20 cellular contexts compared by ENCODE assay signal in the genomic region with DNA sequence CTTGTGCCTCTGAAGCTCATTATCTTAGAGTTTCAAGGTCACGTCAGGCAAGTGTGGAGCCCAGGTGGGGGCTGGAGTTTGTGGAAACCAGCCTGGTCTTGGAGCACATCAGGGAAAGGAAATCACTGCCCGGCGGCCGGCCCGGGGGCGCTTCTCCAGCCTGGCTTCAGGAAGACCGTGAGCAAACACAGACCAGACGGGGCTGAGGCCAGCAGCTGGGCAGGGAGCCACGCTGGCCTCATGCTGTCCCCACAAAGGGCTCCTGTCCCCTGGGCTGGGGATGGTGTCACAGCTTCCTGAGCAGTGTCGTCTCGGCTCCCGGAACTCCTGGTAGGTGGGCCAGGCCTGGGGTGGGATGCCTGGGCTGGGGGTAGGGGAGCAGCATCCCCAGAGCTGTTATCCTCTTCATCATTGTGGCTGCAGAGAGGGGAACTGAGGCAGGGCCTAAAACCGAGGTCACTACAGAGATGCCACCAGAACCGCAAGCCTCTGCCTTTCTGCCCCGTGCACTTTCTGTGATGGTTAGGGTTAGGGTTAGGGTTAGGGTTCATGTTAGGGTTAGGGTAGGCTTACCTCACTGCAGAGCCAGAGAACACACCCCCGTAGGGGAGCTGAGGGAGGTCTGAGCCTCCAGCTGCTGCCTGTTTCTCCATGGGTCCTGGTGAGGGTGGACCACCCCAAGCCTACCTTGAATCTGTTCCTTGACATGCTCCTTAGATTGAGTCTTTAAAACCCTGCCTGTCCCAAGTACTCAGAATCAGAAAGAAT.
DNase-seq lines count a peak whose midpoint lies in the region; ATAC-seq and TF ChIP-seq lines count a peak whose summit lies in the region.
"Had no signal": no experiment of that assay in that cellular context is flagged by ENCODE, and none has a peak within 500 bp of the region (broad histone marks: within the 10 kb centered on the region; RNA-seq: fewer than 3 reads in every experiment).

No MANE protein-coding gene starts in this region.

- intact Hi-C loops in posterior vena cava (cut with DNase I): no loop called here

- no peaks in the 10 kb centered on the region for H3K9me3 Mint-ChIP-seq in endodermal cell
- H3K9me3 Mint-ChIP-seq: HFFc6, mesothelial cell of epicardium, nephron had no signal

- H3K27me3 ChIP-seq in H7 (ENCODE audit: control insufficient read depth, insufficient read depth, low read length) (no peaks in the 10 kb centered on the region), endodermal cell (ENCODE audit: control insufficient read depth, insufficient read depth, low read length, poor library complexity, severe bottlenecking) (no peaks in the 10 kb centered on the region)
- H3K27me3 ChIP-seq: tibial nerve had no signal

- no peak overlapping the region for H3K27ac Mint-ChIP-seq in endodermal cell
- H3K27ac Mint-ChIP-seq: HFFc6, mesothelial cell of epicardium had no signal

- DNase-seq in H7 (peak; percentile 53), endodermal cell (peak; percentile 26), islet precursor cell (peak; percentile 52), posterior vena cava (ENCODE audit: low spot score) (peak; percentile 80), NCI-H187 (lab: John Stamatoyannopoulos, UW) (no peak), kidney tubule cell (ENCODE audit: low spot score) (no peak)
- DNase-seq in activated CD8-positive, alpha-beta memory T cell treated with anti-CD3 and anti-CD28 coated beads, Interleukin-2, amount 50 U/mL, for 4 hours: no peak
- DNase-seq: activated CD4-positive, alpha-beta T cell treated with anti-CD3 and anti-CD28 coated beads for 4 hours; activated gamma-delta T cell treated with Interleukin-2 at 50 U/mL for 16 hours; HFFc6; MM.1S; NCI-H2081 treated with DMSO at 0.1 percent for 48 hours; NCI-H510A; stimulated activated CD4-positive, alpha-beta T cell treated with anti-CD3 and anti-CD28 coated beads, Interleukin-15, amount 100 ng/mL, for 24 hours; SW 1271 had no signal

- H3K4me1 Mint-ChIP-seq in endodermal cell: peaks cover 7% of the 10 kb centered on the region

- no peaks in the 10 kb centered on the region for H3K9me3 ChIP-seq in endodermal cell (ENCODE audit: control insufficient read depth, low read length)
- H3K9me3 ChIP-seq: tibial nerve had no signal

- ATAC-seq in HG02763 (IDR thresholded peaks at IDR 0.05; ENCODE audit: unreplicated experiment): no peak

- H3K27me3 Mint-ChIP-seq in endodermal cell (ENCODE audit: insufficient read depth): peaks cover 5% of the 10 kb centered on the region

- TF ChIP-seq CTCF in endodermal cell (conservative IDR thresholded peaks at IDR 0.05): no peak

- H3K4me3 Mint-ChIP-seq in endodermal cell: no peak overlapping the region
- H3K4me3 Mint-ChIP-seq: HFFc6, mesothelial cell of epicardium, nephron had no signal

- H3K9ac ChIP-seq in endodermal cell (ENCODE audit: extremely low read depth, low read length, poor library complexity, severe bottlenecking): no peak overlapping the region

- WGBS in endodermal cell (ENCODE audit: insufficient coverage in 1 of 2, insufficient read length in 1 of 2), 2 experiments: 88 to 93% methylated on average over 12 to 16 of the region's 16 CpGs

- no peak overlapping the region for H3K4me3 ChIP-seq in H7 (ENCODE audit: insufficient read depth, low read depth, low read length)
- H3K4me3 ChIP-seq in endodermal cell (ENCODE audit: low read length): no peak overlapping the region
- H3K4me3 ChIP-seq: tibial nerve had no signal

- H3K27ac ChIP-seq in endodermal cell (ENCODE audit: low read depth, low read length): no peak overlapping the region
- H3K27ac ChIP-seq: RWPE1, tibial nerve had no signal

- H3K36me3 ChIP-seq in H7 (replicated peaks; ENCODE audit: control insufficient read depth, insufficient read depth, low read length) (no peaks in the 10 kb centered on the region), endodermal cell (ENCODE audit: control insufficient read depth, insufficient read depth, low read length) (no peaks in the 10 kb centered on the region)
- H3K36me3 ChIP-seq: tibial nerve had no signal

- no peaks in the 10 kb centered on the region for H3K36me3 Mint-ChIP-seq in endodermal cell (ENCODE audit: low read depth)
- H3K36me3 Mint-ChIP-seq: mesothelial cell of epicardium had no signal

- H3K4me1 ChIP-seq in endodermal cell (ENCODE audit: control insufficient read depth, insufficient read depth, low read length): no peaks in the 10 kb centered on the region

Comparison
In these comparisons a context has a peak if more than half of its experiments do, and no peak if none do; other contexts are left out.
1. DNase-seq: peak in H7 (single experiment), endodermal cell (single experiment), islet precursor cell (single experiment) and posterior vena cava (single experiment); none in NCI-H187 (0 of 2), activated CD8-positive, alpha-beta memory T cell treated with anti-CD3 and anti-CD28 coated beads, Interleukin-2, amount 50 U/mL, for 4 hours (single experiment) and kidney tubule cell (single experiment).